18 cellular contexts compared by ENCODE assay signal in genomic region chr13:111373486-111373885, GRCh38. TPM values are rescaled to one million over a fixed set of nuclear protein-coding genes. Genes with fewer than 3 reads are reported as not detected.
DNase-seq lines count a peak whose midpoint lies in the region; ATAC-seq lines count a peak whose summit lies in the region.
"Had no signal": no experiment of that assay in that cellular context is flagged by ENCODE, and none has a peak within 500 bp of the region (broad histone marks: within the 10 kb centered on the region; RNA-seq: fewer than 3 reads in every experiment).

No MANE protein-coding gene starts in this region.

- CTCF ChIA-PET in activated CD4-positive, alpha-beta T cell treated with anti-CD3 and anti-CD28 coated beads, Interleukin-2, amount 10 ng/mL, durations not matched to agents 7 days and 5 days (lab: Charles Lee): no interaction called here

- ATAC-seq in stimulated activated naive CD8-positive, alpha-beta T cell treated with anti-CD3 and anti-CD28 coated beads, Interleukin-15, Interleukin-2, amounts not matched to agents 100 U/mL and 50 U/mL, for 24 hours: no peak
- no peak for ATAC-seq in activated naive CD8-positive, alpha-beta T cell treated with anti-CD3 and anti-CD28 coated beads, Interleukin-2, amount 10 ng/mL, durations not matched to agents 7 days and 5 days (ENCODE audit: low read depth)
- ATAC-seq: Panc1 had no signal

- no peaks in the 10 kb centered on the region for H3K4me1 Mint-ChIP-seq in stimulated activated naive CD8-positive, alpha-beta T cell treated with anti-CD3 and anti-CD28 coated beads, Interleukin-15, Interleukin-2, amounts not matched to agents 100 ng/mL and 50 ng/mL, for 24 hours (ENCODE audit: low read depth)
- H3K4me1 Mint-ChIP-seq in activated naive CD8-positive, alpha-beta T cell treated with anti-CD3 and anti-CD28 coated beads, Interleukin-2, amount 10 ng/mL, durations not matched to agents 7 days and 5 days: peaks cover 6% of the 10 kb centered on the region
- peaks cover 1% of the 10 kb centered on the region for H3K4me1 Mint-ChIP-seq in activated CD4-positive, alpha-beta T cell treated with anti-CD3 and anti-CD28 coated beads, Interleukin-2, amount 10 ng/mL, durations not matched to agents 7 days and 5 days

- H3K36me3 Mint-ChIP-seq in stimulated activated naive CD8-positive, alpha-beta T cell treated with anti-CD3 and anti-CD28 coated beads, Interleukin-15, Interleukin-2, amounts not matched to agents 100 ng/mL and 50 ng/mL, for 24 hours (ENCODE audit: low read depth): no peaks in the 10 kb centered on the region
- H3K36me3 Mint-ChIP-seq in activated naive CD8-positive, alpha-beta T cell treated with anti-CD3 and anti-CD28 coated beads, Interleukin-2, amount 10 ng/mL, durations not matched to agents 7 days and 5 days: no peaks in the 10 kb centered on the region
- H3K36me3 Mint-ChIP-seq in activated CD4-positive, alpha-beta T cell treated with anti-CD3 and anti-CD28 coated beads, Interleukin-2, amount 10 ng/mL, durations not matched to agents 7 days and 5 days (ENCODE audit: low read depth): no peaks in the 10 kb centered on the region

- POLR2A ChIA-PET in activated naive CD8-positive, alpha-beta T cell treated with anti-CD3 and anti-CD28 coated beads, Interleukin-2, amount 10 ng/mL, durations not matched to agents 7 days and 5 days (lab: Charles Lee): no interaction called here
- POLR2A ChIA-PET in activated CD4-positive, alpha-beta T cell treated with anti-CD3 and anti-CD28 coated beads, Interleukin-2, amount 10 ng/mL, durations not matched to agents 7 days and 5 days (lab: Charles Lee): no interaction called here

- no peak for DNase-seq in stimulated activated naive CD8-positive, alpha-beta T cell treated with anti-CD3 and anti-CD28 coated beads, Interleukin-15, Interleukin-2, amounts not matched to agents 100 U/mL and 50 U/mL, for 24 hours
- DNase-seq in NCI-H2029 (lab: John Stamatoyannopoulos, UW) (peak; percentile 4), NCI-H187 treated with DMSO at 0.1 percent for 48 hours (lab: John Stamatoyannopoulos, UW) (no peak), hepatic stellate cell (ENCODE audit: low spot score) (no peak), NOMO-1 (lab: John Stamatoyannopoulos, UW; ENCODE audit: unreplicated experiment in 2 of 2) (no peak)
- no peak for DNase-seq in activated naive CD8-positive, alpha-beta T cell treated with anti-CD3 and anti-CD28 coated beads, Interleukin-2, amount 10 ng/mL, durations not matched to agents 7 days and 5 days
- no peak for DNase-seq in activated CD4-positive, alpha-beta T cell treated with anti-CD3 and anti-CD28 coated beads, Interleukin-2, amount 10 ng/mL, durations not matched to agents 7 days and 5 days
- DNase-seq: EL, H9, HFFc6, KG1, NCI-H1694, NCI-H69, SIG-M5, SK-N-SH had no signal

- peak overlapping the region; percentile 40 for H3K4me3 Mint-ChIP-seq in stimulated activated naive CD8-positive, alpha-beta T cell treated with anti-CD3 and anti-CD28 coated beads, Interleukin-15, Interleukin-2, amounts not matched to agents 100 ng/mL and 50 ng/mL, for 24 hours
- H3K4me3 Mint-ChIP-seq in activated naive CD8-positive, alpha-beta T cell treated with anti-CD3 and anti-CD28 coated beads, Interleukin-2, amount 10 ng/mL, durations not matched to agents 7 days and 5 days: peak overlapping the region; percentile 47
- H3K4me3 Mint-ChIP-seq in activated CD4-positive, alpha-beta T cell treated with anti-CD3 and anti-CD28 coated beads, Interleukin-2, amount 10 ng/mL, durations not matched to agents 7 days and 5 days: no peak overlapping the region
- H3K4me3 Mint-ChIP-seq: H9, HFFc6 had no signal

- H3K9me3 Mint-ChIP-seq in stimulated activated naive CD8-positive, alpha-beta T cell treated with anti-CD3 and anti-CD28 coated beads, Interleukin-15, Interleukin-2, amounts not matched to agents 100 ng/mL and 50 ng/mL, for 24 hours: peaks cover 6% of the 10 kb centered on the region
- H3K9me3 Mint-ChIP-seq in activated naive CD8-positive, alpha-beta T cell treated with anti-CD3 and anti-CD28 coated beads, Interleukin-2, amount 10 ng/mL, durations not matched to agents 7 days and 5 days: peaks cover 4% of the 10 kb centered on the region
- peaks cover 2% of the 10 kb centered on the region for H3K9me3 Mint-ChIP-seq in activated CD4-positive, alpha-beta T cell treated with anti-CD3 and anti-CD28 coated beads, Interleukin-2, amount 10 ng/mL, durations not matched to agents 7 days and 5 days
- H3K9me3 Mint-ChIP-seq: HFFc6 had no signal

- no peaks in the 10 kb centered on the region for H3K27me3 Mint-ChIP-seq in stimulated activated naive CD8-positive, alpha-beta T cell treated with anti-CD3 and anti-CD28 coated beads, Interleukin-15, Interleukin-2, amounts not matched to agents 100 ng/mL and 50 ng/mL, for 24 hours
- H3K27me3 Mint-ChIP-seq in activated naive CD8-positive, alpha-beta T cell treated with anti-CD3 and anti-CD28 coated beads, Interleukin-2, amount 10 ng/mL, durations not matched to agents 7 days and 5 days: no peaks in the 10 kb centered on the region
- H3K27me3 Mint-ChIP-seq in activated CD4-positive, alpha-beta T cell treated with anti-CD3 and anti-CD28 coated beads, Interleukin-2, amount 10 ng/mL, durations not matched to agents 7 days and 5 days: no peaks in the 10 kb centered on the region

- no peak overlapping the region for H3K27ac Mint-ChIP-seq in stimulated activated naive CD8-positive, alpha-beta T cell treated with anti-CD3 and anti-CD28 coated beads, Interleukin-15, Interleukin-2, amounts not matched to agents 100 ng/mL and 50 ng/mL, for 24 hours
- H3K27ac Mint-ChIP-seq in activated naive CD8-positive, alpha-beta T cell treated with anti-CD3 and anti-CD28 coated beads, Interleukin-2, amount 10 ng/mL, durations not matched to agents 7 days and 5 days: no peak overlapping the region
- H3K27ac Mint-ChIP-seq in activated CD4-positive, alpha-beta T cell treated with anti-CD3 and anti-CD28 coated beads, Interleukin-2, amount 10 ng/mL, durations not matched to agents 7 days and 5 days: no peak overlapping the region
- H3K27ac Mint-ChIP-seq: H9, HFFc6 had no signal

RNA-seq across cellular contexts. Expression of gene TEX29, which starts 53.0 kb away (rescaled TPM):
- total RNA-seq in activated naive CD8-positive, alpha-beta T cell treated with anti-CD3 and anti-CD28 coated beads, Interleukin-2, amount 10 ng/mL, durations not matched to agents 7 days and 5 days: under 1 TPM; 0.51 to 0.80 TPM
- total RNA-seq in activated CD4-positive, alpha-beta T cell treated with anti-CD3 and anti-CD28 coated beads, Interleukin-2, amount 10 ng/mL, durations not matched to agents 7 days and 5 days: under 1 TPM; 0.52 to 0.83 TPM
- total RNA-seq: NCI-H460 had no signal
